Comparison of ENCODE assay signal across 9 cellular contexts in genomic region chr5:18761801-18762200, GRCh38.
A peak's percentile ranks its signal among the peaks of the same experiment; 100 is the strongest.
DNase-seq lines count a peak whose midpoint lies in the region; ATAC-seq and TF ChIP-seq lines count a peak whose summit lies in the region.
"Had no signal": no experiment of that assay in that cellular context is flagged by ENCODE, and none has a peak within 500 bp of the region (broad histone marks: within the 10 kb centered on the region; RNA-seq: fewer than 3 reads in every experiment).

No MANE protein-coding gene starts in this region.

- intact Hi-C loops in heart right ventricle (cut with DNase I), result no loop called here

- no peaks in the 10 kb centered on the region for H3K4me1 ChIP-seq in heart right ventricle
- H3K4me1 ChIP-seq: spleen had no signal

- ATAC-seq in GM18907 (IDR thresholded peaks at IDR 0.05; ENCODE audit: unreplicated experiment) (peak; percentile 79), HG02571 (IDR thresholded peaks at IDR 0.05; ENCODE audit: unreplicated experiment) (peak; percentile 76), heart right ventricle (no peak)

- no peak overlapping the region for H3K4me3 ChIP-seq in heart right ventricle
- H3K4me3 ChIP-seq: spleen, thoracic aorta had no signal

- TF ChIP-seq CTCF in heart right ventricle (IDR thresholded peaks at IDR 0.05), result no peak

- no peaks in the 10 kb centered on the region for H3K27me3 ChIP-seq in heart right ventricle
- H3K27me3 ChIP-seq: spleen had no signal

- 93 to 96% methylated on average over 1 of the region's 1 CpG for WGBS in heart right ventricle, 2 donors

- DNase-seq in Kasumi-1 (lab: John Stamatoyannopoulos, UW) (peak; percentile 35 to 37), iris pigment epithelial cell (ENCODE audit: low read depth) (peak; percentile 5), cerebellar nuclear complex (lab: John Stamatoyannopoulos, UW) (no peak), heart right ventricle (no peak), NCI-H345 (lab: John Stamatoyannopoulos, UW) (no peak)
- DNase-seq: spleen had no signal

- H3K9me3 ChIP-seq in heart right ventricle, result no peaks in the 10 kb centered on the region
- H3K9me3 ChIP-seq: spleen, thoracic aorta had no signal

- H3K27ac ChIP-seq in heart right ventricle, result no peak overlapping the region
- H3K27ac ChIP-seq: spleen, thoracic aorta had no signal

- no peaks in the 10 kb centered on the region for H3K36me3 ChIP-seq in heart right ventricle
- H3K36me3 ChIP-seq: spleen, thoracic aorta had no signal

Comparison
In these comparisons a context has a peak if more than half of its experiments do, and no peak if none do; other contexts are left out.
1. ATAC-seq: peak in GM18907 (single experiment) and HG02571 (single experiment); none in heart right ventricle (0 of 8).
2. DNase-seq: peak in Kasumi-1 (2 of 2) and iris pigment epithelial cell (single experiment); none in cerebellar nuclear complex (0 of 2), heart right ventricle (0 of 2) and NCI-H345 (single experiment).